1 cellular context compared by ENCODE assay signal in the genomic region with DNA sequence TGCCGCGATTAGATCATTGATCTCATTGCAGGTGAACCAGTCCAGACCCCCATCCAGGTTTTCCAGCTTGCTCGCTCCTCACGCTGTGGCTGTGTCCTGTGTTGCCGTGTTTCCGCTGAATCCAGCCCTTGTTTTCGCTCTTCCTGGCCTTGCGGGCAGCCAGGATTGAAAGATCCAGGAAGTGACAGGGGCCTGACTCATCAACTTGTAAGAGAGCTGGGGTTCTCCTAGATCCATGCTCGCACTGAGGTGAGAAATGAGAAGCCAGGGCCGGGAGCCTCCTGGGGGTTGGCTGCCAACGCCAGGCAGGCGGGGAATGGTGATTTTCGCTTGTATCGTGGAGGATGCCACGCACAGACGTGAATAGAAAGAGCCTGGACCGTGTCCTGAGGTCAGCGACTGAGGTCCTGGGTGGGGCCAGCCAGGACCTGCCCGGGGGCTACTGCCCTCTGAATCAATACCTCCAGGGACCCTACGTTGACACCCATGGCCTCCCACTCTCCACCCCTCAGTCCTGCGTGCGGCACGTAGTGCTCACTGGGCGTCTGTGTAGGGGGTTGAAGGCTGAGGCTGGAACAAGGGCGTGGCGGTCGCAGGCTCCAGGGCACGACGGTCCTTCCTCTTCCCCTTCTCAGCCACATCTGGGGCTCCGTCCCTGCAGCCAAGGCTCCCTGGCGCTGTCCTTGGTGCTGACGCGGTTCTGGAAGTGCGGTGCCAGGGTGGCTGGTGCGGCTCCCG.
A peak's percentile ranks its signal among the peaks of the same experiment; 100 is the strongest.
TF ChIP-seq lines count a peak whose summit lies in the region.

No MANE protein-coding gene starts in this region.

TF ChIP-seq in HepG2, 621 proteins besides CTCF, POLR2A, EP300 and RAD21 (continued from another document and continues in another):
- TF ChIP-seq ZNF329 (CRISPR knock-in tag; IDR thresholded peaks at IDR 0.05; ENCODE audit: low read depth) (peak; percentile 62; the same call in 1 of the 2 replicates), YEATS4 (CRISPR knock-in tag; IDR thresholded peaks at IDR 0.05; ENCODE audit: borderline replicate concordance) (peak; percentile 78; the same call in 1 of the 2 replicates), ZNF501 (CRISPR knock-in tag; IDR thresholded peaks at IDR 0.05) (peak; percentile 96), HOXD1 (CRISPR knock-in tag; IDR thresholded peaks at IDR 0.05) (peak; percentile 97), HDAC2 (CRISPR knock-in tag; IDR thresholded peaks at IDR 0.05) (peak; percentile 92), PHF5A (CRISPR knock-in tag; IDR thresholded peaks at IDR 0.05; ENCODE audit: low read depth, unreplicated experiment) (peak; percentile 99), ZC3H4 (CRISPR knock-in tag; IDR thresholded peaks at IDR 0.05; ENCODE audit: borderline replicate concordance) (peak; percentile 69; the same call in 1 of the 2 replicates), KLF11 (CRISPR knock-in tag; IDR thresholded peaks at IDR 0.05) (peak; percentile 96), ZNF550 (CRISPR knock-in tag; IDR thresholded peaks at IDR 0.05; ENCODE audit: borderline replicate concordance) (peak; percentile 93; the same call in 1 of the 2 replicates), NR3C1 (CRISPR knock-in tag; IDR thresholded peaks at IDR 0.05) (no peak), KDM5B (CRISPR knock-in tag; IDR thresholded peaks at IDR 0.05; ENCODE audit: borderline replicate concordance) (peak; percentile 70; the same call in 1 of the 2 replicates), ZNF674 (CRISPR knock-in tag; IDR thresholded peaks at IDR 0.05; ENCODE audit: low read depth) (no peak), ZNF570 (CRISPR knock-in tag; IDR thresholded peaks at IDR 0.05; ENCODE audit: borderline replicate concordance) (peak; percentile 26; the same call in 1 of the 2 replicates), MEIS2 (CRISPR knock-in tag; IDR thresholded peaks at IDR 0.05) (peak; percentile 90), REPIN1 (CRISPR knock-in tag; IDR thresholded peaks at IDR 0.05; ENCODE audit: borderline replicate concordance, low read depth) (peak; percentile 22; the same call in 1 of the 2 replicates), CBFB (CRISPR knock-in tag; IDR thresholded peaks at IDR 0.05) (peak; percentile 87), ZNF282 (IDR thresholded peaks at IDR 0.05; ENCODE audit: partially characterized antibody) (no peak), MTF1 (CRISPR knock-in tag; IDR thresholded peaks at IDR 0.05) (peak; percentile 92; the same call in 1 of the 2 replicates), RFX5 (IDR thresholded peaks at IDR 0.05; ENCODE audit: low read depth, low read length) (peak; percentile 64)
- TF ChIP-seq, protein P1, sequence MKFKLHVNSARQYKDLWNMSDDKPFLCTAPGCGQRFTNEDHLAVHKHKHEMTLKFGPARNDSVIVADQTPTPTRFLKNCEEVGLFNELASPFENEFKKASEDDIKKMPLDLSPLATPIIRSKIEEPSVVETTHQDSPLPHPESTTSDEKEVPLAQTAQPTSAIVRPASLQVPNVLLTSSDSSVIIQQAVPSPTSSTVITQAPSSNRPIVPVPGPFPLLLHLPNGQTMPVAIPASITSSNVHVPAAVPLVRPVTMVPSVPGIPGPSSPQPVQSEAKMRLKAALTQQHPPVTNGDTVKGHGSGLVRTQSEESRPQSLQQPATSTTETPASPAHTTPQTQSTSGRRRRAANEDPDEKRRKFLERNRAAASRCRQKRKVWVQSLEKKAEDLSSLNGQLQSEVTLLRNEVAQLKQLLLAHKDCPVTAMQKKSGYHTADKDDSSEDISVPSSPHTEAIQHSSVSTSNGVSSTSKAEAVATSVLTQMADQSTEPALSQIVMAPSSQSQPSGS (CRISPR knock-in tag; IDR thresholded peaks at IDR 0.05) = peak; percentile 96
- TF ChIP-seq, protein P2, sequence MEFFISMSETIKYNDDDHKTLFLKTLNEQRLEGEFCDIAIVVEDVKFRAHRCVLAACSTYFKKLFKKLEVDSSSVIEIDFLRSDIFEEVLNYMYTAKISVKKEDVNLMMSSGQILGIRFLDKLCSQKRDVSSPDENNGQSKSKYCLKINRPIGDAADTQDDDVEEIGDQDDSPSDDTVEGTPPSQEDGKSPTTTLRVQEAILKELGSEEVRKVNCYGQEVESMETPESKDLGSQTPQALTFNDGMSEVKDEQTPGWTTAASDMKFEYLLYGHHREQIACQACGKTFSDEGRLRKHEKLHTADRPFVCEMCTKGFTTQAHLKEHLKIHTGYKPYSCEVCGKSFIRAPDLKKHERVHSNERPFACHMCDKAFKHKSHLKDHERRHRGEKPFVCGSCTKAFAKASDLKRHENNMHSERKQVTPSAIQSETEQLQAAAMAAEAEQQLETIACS (CRISPR knock-in tag; IDR thresholded peaks at IDR 0.05) = no peak
- TF ChIP-seq, protein P3, sequence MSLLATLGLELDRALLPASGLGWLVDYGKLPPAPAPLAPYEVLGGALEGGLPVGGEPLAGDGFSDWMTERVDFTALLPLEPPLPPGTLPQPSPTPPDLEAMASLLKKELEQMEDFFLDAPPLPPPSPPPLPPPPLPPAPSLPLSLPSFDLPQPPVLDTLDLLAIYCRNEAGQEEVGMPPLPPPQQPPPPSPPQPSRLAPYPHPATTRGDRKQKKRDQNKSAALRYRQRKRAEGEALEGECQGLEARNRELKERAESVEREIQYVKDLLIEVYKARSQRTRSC (CRISPR knock-in tag; IDR thresholded peaks at IDR 0.05; ENCODE audit: low read depth) = no peak
- TF ChIP-seq, protein P4, sequence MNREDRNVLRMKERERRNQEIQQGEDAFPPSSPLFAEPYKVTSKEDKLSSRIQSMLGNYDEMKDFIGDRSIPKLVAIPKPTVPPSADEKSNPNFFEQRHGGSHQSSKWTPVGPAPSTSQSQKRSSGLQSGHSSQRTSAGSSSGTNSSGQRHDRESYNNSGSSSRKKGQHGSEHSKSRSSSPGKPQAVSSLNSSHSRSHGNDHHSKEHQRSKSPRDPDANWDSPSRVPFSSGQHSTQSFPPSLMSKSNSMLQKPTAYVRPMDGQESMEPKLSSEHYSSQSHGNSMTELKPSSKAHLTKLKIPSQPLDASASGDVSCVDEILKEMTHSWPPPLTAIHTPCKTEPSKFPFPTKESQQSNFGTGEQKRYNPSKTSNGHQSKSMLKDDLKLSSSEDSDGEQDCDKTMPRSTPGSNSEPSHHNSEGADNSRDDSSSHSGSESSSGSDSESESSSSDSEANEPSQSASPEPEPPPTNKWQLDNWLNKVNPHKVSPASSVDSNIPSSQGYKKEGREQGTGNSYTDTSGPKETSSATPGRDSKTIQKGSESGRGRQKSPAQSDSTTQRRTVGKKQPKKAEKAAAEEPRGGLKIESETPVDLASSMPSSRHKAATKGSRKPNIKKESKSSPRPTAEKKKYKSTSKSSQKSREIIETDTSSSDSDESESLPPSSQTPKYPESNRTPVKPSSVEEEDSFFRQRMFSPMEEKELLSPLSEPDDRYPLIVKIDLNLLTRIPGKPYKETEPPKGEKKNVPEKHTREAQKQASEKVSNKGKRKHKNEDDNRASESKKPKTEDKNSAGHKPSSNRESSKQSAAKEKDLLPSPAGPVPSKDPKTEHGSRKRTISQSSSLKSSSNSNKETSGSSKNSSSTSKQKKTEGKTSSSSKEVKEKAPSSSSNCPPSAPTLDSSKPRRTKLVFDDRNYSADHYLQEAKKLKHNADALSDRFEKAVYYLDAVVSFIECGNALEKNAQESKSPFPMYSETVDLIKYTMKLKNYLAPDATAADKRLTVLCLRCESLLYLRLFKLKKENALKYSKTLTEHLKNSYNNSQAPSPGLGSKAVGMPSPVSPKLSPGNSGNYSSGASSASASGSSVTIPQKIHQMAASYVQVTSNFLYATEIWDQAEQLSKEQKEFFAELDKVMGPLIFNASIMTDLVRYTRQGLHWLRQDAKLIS (CRISPR knock-in tag; IDR thresholded peaks at IDR 0.05) = no peak; the same call in 1 of the 2 replicates
- TF ChIP-seq, protein P5, sequence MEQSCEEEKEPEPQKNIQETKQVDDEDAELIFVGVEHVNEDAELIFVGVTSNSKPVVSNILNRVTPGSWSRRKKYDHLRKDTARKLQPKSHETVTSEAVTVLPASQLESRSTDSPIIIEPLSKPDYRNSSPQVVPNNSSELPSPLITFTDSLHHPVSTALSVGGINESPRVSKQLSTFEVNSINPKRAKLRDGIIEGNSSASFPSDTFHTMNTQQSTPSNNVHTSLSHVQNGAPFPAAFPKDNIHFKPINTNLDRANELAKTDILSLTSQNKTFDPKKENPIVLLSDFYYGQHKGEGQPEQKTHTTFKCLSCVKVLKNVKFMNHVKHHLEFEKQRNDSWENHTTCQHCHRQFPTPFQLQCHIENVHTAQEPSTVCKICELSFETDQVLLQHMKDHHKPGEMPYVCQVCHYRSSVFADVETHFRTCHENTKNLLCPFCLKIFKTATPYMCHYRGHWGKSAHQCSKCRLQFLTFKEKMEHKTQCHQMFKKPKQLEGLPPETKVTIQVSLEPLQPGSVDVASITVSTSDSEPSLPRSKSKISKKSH (CRISPR knock-in tag; IDR thresholded peaks at IDR 0.05; ENCODE audit: borderline replicate concordance) = peak; percentile 86
- TF ChIP-seq, protein P6, sequence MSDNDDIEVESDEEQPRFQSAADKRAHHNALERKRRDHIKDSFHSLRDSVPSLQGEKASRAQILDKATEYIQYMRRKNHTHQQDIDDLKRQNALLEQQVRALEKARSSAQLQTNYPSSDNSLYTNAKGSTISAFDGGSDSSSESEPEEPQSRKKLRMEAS (IDR thresholded peaks at IDR 0.05) = peak; percentile 77
- TF ChIP-seq, protein P7, sequence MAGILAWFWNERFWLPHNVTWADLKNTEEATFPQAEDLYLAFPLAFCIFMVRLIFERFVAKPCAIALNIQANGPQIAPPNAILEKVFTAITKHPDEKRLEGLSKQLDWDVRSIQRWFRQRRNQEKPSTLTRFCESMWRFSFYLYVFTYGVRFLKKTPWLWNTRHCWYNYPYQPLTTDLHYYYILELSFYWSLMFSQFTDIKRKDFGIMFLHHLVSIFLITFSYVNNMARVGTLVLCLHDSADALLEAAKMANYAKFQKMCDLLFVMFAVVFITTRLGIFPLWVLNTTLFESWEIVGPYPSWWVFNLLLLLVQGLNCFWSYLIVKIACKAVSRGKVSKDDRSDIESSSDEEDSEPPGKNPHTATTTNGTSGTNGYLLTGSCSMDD (CRISPR knock-in tag; IDR thresholded peaks at IDR 0.05) = no peak
- TF ChIP-seq, protein P8, sequence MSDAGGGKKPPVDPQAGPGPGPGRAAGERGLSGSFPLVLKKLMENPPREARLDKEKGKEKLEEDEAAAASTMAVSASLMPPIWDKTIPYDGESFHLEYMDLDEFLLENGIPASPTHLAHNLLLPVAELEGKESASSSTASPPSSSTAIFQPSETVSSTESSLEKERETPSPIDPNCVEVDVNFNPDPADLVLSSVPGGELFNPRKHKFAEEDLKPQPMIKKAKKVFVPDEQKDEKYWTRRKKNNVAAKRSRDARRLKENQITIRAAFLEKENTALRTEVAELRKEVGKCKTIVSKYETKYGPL (CRISPR knock-in tag; IDR thresholded peaks at IDR 0.05) = peak; percentile 95
- TF ChIP-seq, protein P9, sequence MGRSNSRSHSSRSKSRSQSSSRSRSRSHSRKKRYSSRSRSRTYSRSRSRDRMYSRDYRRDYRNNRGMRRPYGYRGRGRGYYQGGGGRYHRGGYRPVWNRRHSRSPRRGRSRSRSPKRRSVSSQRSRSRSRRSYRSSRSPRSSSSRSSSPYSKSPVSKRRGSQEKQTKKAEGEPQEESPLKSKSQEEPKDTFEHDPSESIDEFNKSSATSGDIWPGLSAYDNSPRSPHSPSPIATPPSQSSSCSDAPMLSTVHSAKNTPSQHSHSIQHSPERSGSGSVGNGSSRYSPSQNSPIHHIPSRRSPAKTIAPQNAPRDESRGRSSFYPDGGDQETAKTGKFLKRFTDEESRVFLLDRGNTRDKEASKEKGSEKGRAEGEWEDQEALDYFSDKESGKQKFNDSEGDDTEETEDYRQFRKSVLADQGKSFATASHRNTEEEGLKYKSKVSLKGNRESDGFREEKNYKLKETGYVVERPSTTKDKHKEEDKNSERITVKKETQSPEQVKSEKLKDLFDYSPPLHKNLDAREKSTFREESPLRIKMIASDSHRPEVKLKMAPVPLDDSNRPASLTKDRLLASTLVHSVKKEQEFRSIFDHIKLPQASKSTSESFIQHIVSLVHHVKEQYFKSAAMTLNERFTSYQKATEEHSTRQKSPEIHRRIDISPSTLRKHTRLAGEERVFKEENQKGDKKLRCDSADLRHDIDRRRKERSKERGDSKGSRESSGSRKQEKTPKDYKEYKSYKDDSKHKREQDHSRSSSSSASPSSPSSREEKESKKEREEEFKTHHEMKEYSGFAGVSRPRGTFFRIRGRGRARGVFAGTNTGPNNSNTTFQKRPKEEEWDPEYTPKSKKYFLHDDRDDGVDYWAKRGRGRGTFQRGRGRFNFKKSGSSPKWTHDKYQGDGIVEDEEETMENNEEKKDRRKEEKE (IDR thresholded peaks at IDR 0.05) = no peak
- TF ChIP-seq, protein P10, sequence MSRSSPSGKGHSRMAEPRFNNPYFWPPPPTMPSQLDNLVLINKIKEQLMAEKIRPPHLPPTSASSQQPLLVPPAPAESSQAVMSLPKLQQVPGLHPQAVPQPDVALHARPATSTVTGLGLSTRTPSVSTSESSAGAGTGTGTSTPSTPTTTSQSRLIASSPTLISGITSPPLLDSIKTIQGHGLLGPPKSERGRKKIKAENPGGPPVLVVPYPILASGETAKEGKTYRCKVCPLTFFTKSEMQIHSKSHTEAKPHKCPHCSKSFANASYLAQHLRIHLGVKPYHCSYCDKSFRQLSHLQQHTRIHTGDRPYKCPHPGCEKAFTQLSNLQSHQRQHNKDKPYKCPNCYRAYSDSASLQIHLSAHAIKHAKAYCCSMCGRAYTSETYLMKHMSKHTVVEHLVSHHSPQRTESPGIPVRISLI (CRISPR knock-in tag; IDR thresholded peaks at IDR 0.05; ENCODE audit: borderline replicate concordance) = no peak
- TF ChIP-seq, protein P11, sequence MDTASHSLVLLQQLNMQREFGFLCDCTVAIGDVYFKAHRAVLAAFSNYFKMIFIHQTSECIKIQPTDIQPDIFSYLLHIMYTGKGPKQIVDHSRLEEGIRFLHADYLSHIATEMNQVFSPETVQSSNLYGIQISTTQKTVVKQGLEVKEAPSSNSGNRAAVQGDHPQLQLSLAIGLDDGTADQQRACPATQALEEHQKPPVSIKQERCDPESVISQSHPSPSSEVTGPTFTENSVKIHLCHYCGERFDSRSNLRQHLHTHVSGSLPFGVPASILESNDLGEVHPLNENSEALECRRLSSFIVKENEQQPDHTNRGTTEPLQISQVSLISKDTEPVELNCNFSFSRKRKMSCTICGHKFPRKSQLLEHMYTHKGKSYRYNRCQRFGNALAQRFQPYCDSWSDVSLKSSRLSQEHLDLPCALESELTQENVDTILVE (CRISPR knock-in tag; IDR thresholded peaks at IDR 0.05) = peak; percentile 78
- TF ChIP-seq, protein P12, sequence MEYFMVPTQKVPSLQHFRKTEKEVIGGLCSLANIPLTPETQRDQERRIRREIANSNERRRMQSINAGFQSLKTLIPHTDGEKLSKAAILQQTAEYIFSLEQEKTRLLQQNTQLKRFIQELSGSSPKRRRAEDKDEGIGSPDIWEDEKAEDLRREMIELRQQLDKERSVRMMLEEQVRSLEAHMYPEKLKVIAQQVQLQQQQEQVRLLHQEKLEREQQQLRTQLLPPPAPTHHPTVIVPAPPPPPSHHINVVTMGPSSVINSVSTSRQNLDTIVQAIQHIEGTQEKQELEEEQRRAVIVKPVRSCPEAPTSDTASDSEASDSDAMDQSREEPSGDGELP (IDR thresholded peaks at IDR 0.05; ENCODE audit: borderline replicate concordance, low read depth) = peak; percentile 69; the same call in 1 of the 2 replicates
- TF ChIP-seq, protein P13, sequence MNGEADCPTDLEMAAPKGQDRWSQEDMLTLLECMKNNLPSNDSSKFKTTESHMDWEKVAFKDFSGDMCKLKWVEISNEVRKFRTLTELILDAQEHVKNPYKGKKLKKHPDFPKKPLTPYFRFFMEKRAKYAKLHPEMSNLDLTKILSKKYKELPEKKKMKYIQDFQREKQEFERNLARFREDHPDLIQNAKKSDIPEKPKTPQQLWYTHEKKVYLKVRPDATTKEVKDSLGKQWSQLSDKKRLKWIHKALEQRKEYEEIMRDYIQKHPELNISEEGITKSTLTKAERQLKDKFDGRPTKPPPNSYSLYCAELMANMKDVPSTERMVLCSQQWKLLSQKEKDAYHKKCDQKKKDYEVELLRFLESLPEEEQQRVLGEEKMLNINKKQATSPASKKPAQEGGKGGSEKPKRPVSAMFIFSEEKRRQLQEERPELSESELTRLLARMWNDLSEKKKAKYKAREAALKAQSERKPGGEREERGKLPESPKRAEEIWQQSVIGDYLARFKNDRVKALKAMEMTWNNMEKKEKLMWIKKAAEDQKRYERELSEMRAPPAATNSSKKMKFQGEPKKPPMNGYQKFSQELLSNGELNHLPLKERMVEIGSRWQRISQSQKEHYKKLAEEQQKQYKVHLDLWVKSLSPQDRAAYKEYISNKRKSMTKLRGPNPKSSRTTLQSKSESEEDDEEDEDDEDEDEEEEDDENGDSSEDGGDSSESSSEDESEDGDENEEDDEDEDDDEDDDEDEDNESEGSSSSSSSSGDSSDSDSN (CRISPR knock-in tag; IDR thresholded peaks at IDR 0.05) = peak; percentile 83
